Comparison of ENCODE assay signal across 8 cellular contexts in genomic region chr1:202349263-202349928, GRCh38. TPM values are rescaled to one million over a fixed set of nuclear protein-coding genes. Genes with fewer than 3 reads are reported as not detected.
DNase-seq lines count a peak whose midpoint lies in the region; ATAC-seq and TF ChIP-seq lines count a peak whose summit lies in the region.

No MANE protein-coding gene starts in this region.

- no peaks in the 10 kb centered on the region for H3K27me3 ChIP-seq in adrenal gland
- no peaks in the 10 kb centered on the region for H3K27me3 ChIP-seq in right atrium auricular region

- H3K27ac ChIP-seq in 22Rv1 (peak overlapping the region; percentile 75), adrenal gland (peak overlapping the region in 4 of 5 donors; percentile 70 to 92 (median 84)), right atrium auricular region (peak overlapping the region; percentile 89 to 94)

- H3K4me3 ChIP-seq in adrenal gland: peak overlapping the region; percentile 56 to 96 (median 84)
- peak overlapping the region; percentile 88 to 97 for H3K4me3 ChIP-seq in right atrium auricular region

- no peak for TF ChIP-seq POLR2A in adrenal gland (IDR thresholded peaks at IDR 0.05)

- peak; percentile 2 for ATAC-seq in GM18867 (IDR thresholded peaks at IDR 0.05; ENCODE audit: unreplicated experiment)

- DNase-seq in NAMALWA (ENCODE audit: low spot score) (peak; percentile 59), adrenal gland (peak in 3 of 7 donors; percentile 45 to 55 (median 50)), right atrium auricular region (ENCODE audit: low spot score) (no peak), pulmonary artery endothelial cell (ENCODE audit: low read depth, low spot score) (peak; percentile 68), HPDE6-E6E7 (ENCODE audit: extremely low spot score) (no peak)
- DNase-seq in stimulated activated CD4-positive, alpha-beta T cell treated with anti-CD3 and anti-CD28 coated beads, Interleukin-2, amount 100 ng/mL, for 48 hours: no peak

- 8 to 11% (median 8%) methylated on average over 10 of the region's 10 CpGs for WGBS in adrenal gland, 4 donors

- H3K4me1 ChIP-seq in adrenal gland (replicated peaks in 1 of 2): peaks cover 0 to 18% of the 10 kb centered on the region in 2 donors
- peaks cover 0 to 18% of the 10 kb centered on the region in 2 donors for H3K4me1 ChIP-seq in right atrium auricular region

- intact Hi-C loops in adrenal gland (cut with DNase I): loop anchor here in 1 of 2 donors (10.0 kb wide), 1 partner anchor 65 kb away; no protein-coding TSS in a partner anchor

- TF ChIP-seq CTCF in 22Rv1 (IDR thresholded peaks at IDR 0.05): no peak
- no peak for TF ChIP-seq CTCF in adrenal gland (IDR thresholded peaks at IDR 0.05)
- TF ChIP-seq CTCF in right atrium auricular region (IDR thresholded peaks at IDR 0.05): no peak

- H3K9me3 ChIP-seq in adrenal gland (replicated peaks in 1 of 3) (no peaks in the 10 kb centered on the region), right atrium auricular region (no peaks in the 10 kb centered on the region)

- H3K36me3 ChIP-seq in adrenal gland (replicated peaks in 1 of 2) (no peaks in the 10 kb centered on the region), right atrium auricular region (no peaks in the 10 kb centered on the region)

RNA-seq across cellular contexts. Expression of gene PPP1R12B, which starts 0.9 kb away (rescaled TPM):
- total RNA-seq in adrenal gland: 10 to 100 TPM; 16.6 to 43.9 (median 22.5) TPM
- polyA plus RNA-seq in adrenal gland: 10 to 100 TPM in 1 of 3 donors, 1 to 10 TPM in 2; 3.0 to 15.7 (median 5.7) TPM
- total RNA-seq in right atrium auricular region: 100 to 1,000 TPM; 420 to 821 TPM
- 5.2 and 15.8 TPM in 2 replicates for total RNA-seq in pulmonary artery endothelial cell

RNA-seq across cellular contexts. Expression of gene UBE2T, which starts 7.7 kb away (rescaled TPM):
- total RNA-seq in adrenal gland (10 to 100 TPM in 1 of 8 donors, 1 to 10 TPM in 7; 2.2 to 12.1 (median 3.4) TPM), right atrium auricular region (10 to 100 TPM in 1 of 2 donors, 1 to 10 TPM in 1; 9.7 to 10.2 TPM), pulmonary artery endothelial cell (35.2 and 51.3 TPM in 2 replicates)
- polyA plus RNA-seq in adrenal gland: 1 to 10 TPM; 3.0 to 7.7 (median 4.5) TPM

Comparison
In these comparisons a context has a peak if more than half of its experiments do, and no peak if none do; other contexts are left out.
1. DNase-seq: peak in NAMALWA (single experiment) and pulmonary artery endothelial cell (single experiment); none in right atrium auricular region (single experiment), stimulated activated CD4-positive, alpha-beta T cell treated with anti-CD3 and anti-CD28 coated beads, Interleukin-2, amount 100 ng/mL, for 48 hours (0 of 2) and HPDE6-E6E7 (single experiment).
2. RNA of gene PPP1R12B, which starts 0.9 kb away (total RNA-seq): 420 to 821 TPM in right atrium auricular region; 16.6 to 43.9 TPM in adrenal gland and 5.2 to 15.8 TPM in pulmonary artery endothelial cell; every median in the first group is over 4 times any median in the second.
3. Peak in every context shown above with its lines, with median percentiles within 50 percentile points of each other: H3K27ac ChIP-seq.